Comparison of ENCODE assay signal across 15 cellular contexts in the genomic region with DNA sequence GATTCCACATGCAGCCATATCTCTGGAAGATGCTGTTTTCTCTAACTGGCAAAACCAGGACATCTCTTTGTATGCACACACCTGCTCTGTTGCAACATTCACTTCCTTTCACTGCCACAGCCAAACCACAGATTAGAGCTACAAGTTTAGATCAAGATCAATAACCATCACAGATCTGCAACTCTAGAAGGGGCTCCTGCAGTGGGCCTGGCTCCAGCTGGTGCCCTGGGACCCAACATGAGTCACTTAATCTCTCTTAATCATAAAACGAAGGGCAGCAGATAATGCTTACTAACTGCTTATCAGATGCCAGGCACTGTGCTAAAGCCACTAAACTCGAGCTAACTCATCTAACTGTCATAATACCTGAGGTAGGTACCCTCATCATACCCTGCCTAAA. TPM values are rescaled to one million over a fixed set of nuclear protein-coding genes. Genes with fewer than 3 reads are reported as not detected.
DNase-seq lines count a peak whose midpoint lies in the region; ATAC-seq and TF ChIP-seq lines count a peak whose summit lies in the region.
"Had no signal": no experiment of that assay in that cellular context is flagged by ENCODE, and none has a peak within 500 bp of the region (broad histone marks: within the 10 kb centered on the region; RNA-seq: fewer than 3 reads in every experiment).

No MANE protein-coding gene starts in this region.

- TF ChIP-seq POLR2A in thyroid gland (IDR thresholded peaks at IDR 0.05): no peak

- in situ Hi-C loops in brain microvascular endothelial cell (cut with HindIII; ENCODE audit: low pct_ligation_motif_present, low sequenced_read_pairs): no loop called here

- TF ChIP-seq RAD21 in liver (IDR thresholded peaks at IDR 0.05): no peak

- 33% methylated on average over 2 of the region's 2 CpGs for WGBS in liver
- 68 to 87% methylated on average over 2 of the region's 2 CpGs for WGBS in thyroid gland, 2 donors

- DNase-seq in NCI-H1105 treated with DMSO at 0.1 percent for 48 hours (lab: John Stamatoyannopoulos, UW): peak; percentile 31
- no peak for DNase-seq in NCI-H1105 (lab: John Stamatoyannopoulos, UW)
- no peak for DNase-seq in brain microvascular endothelial cell
- DNase-seq in C1 segment of cervical spinal cord (lab: John Stamatoyannopoulos, UW): no peak
- DNase-seq in thyroid gland: no peak
- DNase-seq: endodermal cell, foreskin melanocyte, immature natural killer cell, NCI-H2081 treated with DMSO at 0.1 percent for 48 hours, SW 1271, transverse colon had no signal

- peaks cover 11 to 50% (median 35%) of the 10 kb centered on the region in 4 donors for H3K4me1 ChIP-seq in liver (ENCODE audit: control insufficient read depth in 4 of 4, insufficient read depth in 4 of 4, low read length in 3 of 4)
- peaks cover 6 to 27% of the 10 kb centered on the region in 2 donors for H3K4me1 ChIP-seq in thyroid gland

- H3K9ac ChIP-seq in liver (ENCODE audit: low read depth in 1 of 2, low read length in 2 of 2): no peak overlapping the region

- no peak overlapping the region for H3K4me3 ChIP-seq in liver (ENCODE audit: low read depth in 1 of 3, low read length in 3 of 3)
- H3K4me3 ChIP-seq in brain microvascular endothelial cell (ENCODE audit: low read depth, low read length): no peak overlapping the region
- H3K4me3 ChIP-seq in thyroid gland (replicated peaks in 1 of 3): no peak overlapping the region
- H3K4me3 ChIP-seq: breast epithelium, transverse colon had no signal

- intact Hi-C loops in thyroid gland (cut with DNase I): no loop called here

- peak; percentile 27 for ATAC-seq in GM19438 (IDR thresholded peaks at IDR 0.05; ENCODE audit: low read depth, unreplicated experiment)
- ATAC-seq in SK-N-SH treated with all-trans-retinoic acid at 6 μM for 48 hours: peak; percentile 18; the same call in 1 of the 3 replicates

- no peaks in the 10 kb centered on the region for H3K9me3 ChIP-seq in liver (ENCODE audit: control insufficient read depth in 4 of 4, low read length in 3 of 4)
- no peaks in the 10 kb centered on the region for H3K9me3 ChIP-seq in thyroid gland
- H3K9me3 ChIP-seq: breast epithelium, transverse colon had no signal

- TF ChIP-seq CTCF in liver (IDR thresholded peaks at IDR 0.05; ENCODE audit: low read depth, low read length, missing input control) (no peak), brain microvascular endothelial cell (IDR thresholded peaks at IDR 0.05; ENCODE audit: low read depth, low read length, missing control alignments) (no peak), thyroid gland (IDR thresholded peaks at IDR 0.05) (no peak)

- H3K36me3 ChIP-seq in liver (ENCODE audit: control insufficient read depth in 4 of 4, insufficient read depth in 3 of 4, low read depth in 1 of 4, low read length in 3 of 4) (no peaks in the 10 kb centered on the region), brain microvascular endothelial cell (replicated peaks) (no peaks in the 10 kb centered on the region), thyroid gland (no peaks in the 10 kb centered on the region)
- H3K36me3 ChIP-seq: breast epithelium, transverse colon had no signal

- H3K27ac ChIP-seq in liver (ENCODE audit: low read depth in 1 of 2, low read length in 2 of 2) (peak overlapping the region; percentile 16 to 47), brain microvascular endothelial cell (no peak overlapping the region), thyroid gland (no peak overlapping the region)
- H3K27ac ChIP-seq: breast epithelium, transverse colon had no signal

- H3K27me3 ChIP-seq in liver (ENCODE audit: control insufficient read depth in 4 of 4, insufficient read depth in 4 of 4, low read length in 3 of 4) (no peaks in the 10 kb centered on the region), brain microvascular endothelial cell (replicated peaks) (no peaks in the 10 kb centered on the region), thyroid gland (no peaks in the 10 kb centered on the region)
- H3K27me3 ChIP-seq: breast epithelium, transverse colon had no signal

TF ChIP-seq in SK-N-SH treated with all-trans-retinoic acid at 6 μM for 48 hours, 23 proteins besides CTCF, POLR2A, EP300 and RAD21 (continues in another document):
- TF ChIP-seq ZNF565 (CRISPR knock-in tag; conservative IDR thresholded peaks at IDR 0.05; ENCODE audit: low read depth) (no peak), ZNF70 (CRISPR knock-in tag; IDR thresholded peaks at IDR 0.05) (no peak), ZFP3 (CRISPR knock-in tag; IDR thresholded peaks at IDR 0.05) (no peak), PPARA (CRISPR knock-in tag; IDR thresholded peaks at IDR 0.05; ENCODE audit: borderline replicate concordance) (no peak), RARB (CRISPR knock-in tag; IDR thresholded peaks at IDR 0.05) (no peak), ISL1 (CRISPR knock-in tag; IDR thresholded peaks at IDR 0.05) (no peak), GLIS3 (CRISPR knock-in tag; IDR thresholded peaks at IDR 0.05) (no peak), SNAI2 (CRISPR knock-in tag; IDR thresholded peaks at IDR 0.05) (no peak), TCF4 (CRISPR knock-in tag; IDR thresholded peaks at IDR 0.05; ENCODE audit: borderline replicate concordance) (no peak)
- TF ChIP-seq, protein P1, sequence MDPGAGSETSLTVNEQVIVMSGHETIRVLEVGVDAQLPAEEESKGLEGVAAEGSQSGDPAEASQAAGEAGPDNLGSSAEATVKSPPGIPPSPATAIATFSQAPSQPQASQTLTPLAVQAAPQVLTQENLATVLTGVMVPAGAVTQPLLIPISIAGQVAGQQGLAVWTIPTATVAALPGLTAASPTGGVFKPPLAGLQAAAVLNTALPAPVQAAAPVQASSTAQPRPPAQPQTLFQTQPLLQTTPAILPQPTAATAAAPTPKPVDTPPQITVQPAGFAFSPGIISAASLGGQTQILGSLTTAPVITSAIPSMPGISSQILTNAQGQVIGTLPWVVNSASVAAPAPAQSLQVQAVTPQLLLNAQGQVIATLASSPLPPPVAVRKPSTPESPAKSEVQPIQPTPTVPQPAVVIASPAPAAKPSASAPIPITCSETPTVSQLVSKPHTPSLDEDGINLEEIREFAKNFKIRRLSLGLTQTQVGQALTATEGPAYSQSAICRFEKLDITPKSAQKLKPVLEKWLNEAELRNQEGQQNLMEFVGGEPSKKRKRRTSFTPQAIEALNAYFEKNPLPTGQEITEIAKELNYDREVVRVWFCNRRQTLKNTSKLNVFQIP (CRISPR knock-in tag; IDR thresholded peaks at IDR 0.05; ENCODE audit: borderline replicate concordance, low read depth): no peak
- TF ChIP-seq, protein P2, sequence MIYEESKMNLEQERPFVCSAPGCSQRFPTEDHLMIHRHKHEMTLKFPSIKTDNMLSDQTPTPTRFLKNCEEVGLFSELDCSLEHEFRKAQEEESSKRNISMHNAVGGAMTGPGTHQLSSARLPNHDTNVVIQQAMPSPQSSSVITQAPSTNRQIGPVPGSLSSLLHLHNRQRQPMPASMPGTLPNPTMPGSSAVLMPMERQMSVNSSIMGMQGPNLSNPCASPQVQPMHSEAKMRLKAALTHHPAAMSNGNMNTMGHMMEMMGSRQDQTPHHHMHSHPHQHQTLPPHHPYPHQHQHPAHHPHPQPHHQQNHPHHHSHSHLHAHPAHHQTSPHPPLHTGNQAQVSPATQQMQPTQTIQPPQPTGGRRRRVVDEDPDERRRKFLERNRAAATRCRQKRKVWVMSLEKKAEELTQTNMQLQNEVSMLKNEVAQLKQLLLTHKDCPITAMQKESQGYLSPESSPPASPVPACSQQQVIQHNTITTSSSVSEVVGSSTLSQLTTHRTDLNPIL (CRISPR knock-in tag; IDR thresholded peaks at IDR 0.05; ENCODE audit: low read depth): no peak

TF ChIP-seq in liver, 16 proteins besides CTCF, POLR2A, EP300 and RAD21:
- TF ChIP-seq HNF4A (conservative IDR thresholded peaks at IDR 0.05) (peak in 1 of 2 donors; percentile 5), SP1 (IDR thresholded peaks at IDR 0.05) (no peak)

RNA-seq across cellular contexts. Expression of a gene that starts 22.1 kb away (rescaled TPM):
- 10 to 100 TPM; 21.2 to 36.4 TPM for total RNA-seq in liver
- polyA plus RNA-seq in liver: 10 to 100 TPM; 59.4 to 98.8 TPM
- 100 to 1,000 TPM in 2 of 4 donors, 10 to 100 TPM in 2; 38.6 to 135 (median 102) TPM for total RNA-seq in thyroid gland

Comparison
In these comparisons a context has a peak if more than half of its experiments do, and no peak if none do; other contexts are left out.
1. H3K27ac ChIP-seq: peak in liver (2 of 2); none in brain microvascular endothelial cell (single experiment) and thyroid gland (0 of 3).